ENCODE assay signal across 28 cellular contexts in genomic region chr3:61248496-61248895, GRCh38.
"Had no signal": no experiment of that assay in that cellular context is flagged by ENCODE, and none has a peak within 500 bp of the region (broad histone marks: within the 10 kb centered on the region; RNA-seq: fewer than 3 reads in every experiment).

No MANE protein-coding gene starts in this region.

- DNase-seq: activated B cell treated with CpG ODN at 0.5 μM for 24 hours; activated CD4-positive, alpha-beta T cell treated with anti-CD3 and anti-CD28 coated beads for 48 hours; activated CD4-positive, alpha-beta T cell treated with anti-CD3 and anti-CD28 coated beads, Interleukin-2, amount 50 U/mL, for 1 hour; activated CD4-positive, alpha-beta T cell treated with anti-CD3 and anti-CD28 coated beads, Interleukin-2, amount 50 U/mL, for 48 hours; activated CD8-positive, alpha-beta memory T cell treated with anti-CD3 and anti-CD28 coated beads for 24 hours; activated CD8-positive, alpha-beta T cell treated with anti-CD3 and anti-CD28 coated beads for 36 hours; activated gamma-delta T cell; activated naive CD4-positive, alpha-beta T cell; activated naive CD4-positive, alpha-beta T cell treated with anti-CD3 and anti-CD28 coated beads, Interleukin-2, amount 10 ng/mL, durations not matched to agents 7 days and 5 days; activated naive CD8-positive, alpha-beta T cell treated with anti-CD3 and anti-CD28 coated beads, Interleukin-2, amount 10 ng/mL, durations not matched to agents 7 days and 5 days; activated T-cell treated with anti-CD3 and anti-CD28 coated beads, Interleukin-2, amount 50 U/mL, for 1 hour; activated T-cell treated with anti-CD3 and anti-CD28 coated beads, Interleukin-2, amount 50 U/mL, for 72 hours; central memory CD4-positive, alpha-beta T cell; cerebellar nuclear complex; colonic mucosa; effector memory CD4-positive, alpha-beta T cell; endodermal cell; foreskin keratinocyte; gastrocnemius medialis; T-helper 2 cell had no signal

- H3K4me3 ChIP-seq: ascending aorta, breast epithelium, cardiac muscle cell, colonic mucosa, esophagus muscularis mucosa, gastrocnemius medialis had no signal

- H3K27me3 ChIP-seq: ascending aorta, breast epithelium, cardiac muscle cell, colonic mucosa, esophagus muscularis mucosa, foreskin keratinocyte, gastrocnemius medialis had no signal

- H3K36me3 Mint-ChIP-seq: activated naive CD4-positive, alpha-beta T cell treated with anti-CD3 and anti-CD28 coated beads, Interleukin-2, amount 10 ng/mL, durations not matched to agents 7 days and 5 days; brain had no signal

- H3K9me3 Mint-ChIP-seq: activated B cell treated with CpG ODN at 0.5 μM for 24 hours; activated CD8-positive, alpha-beta T cell treated with anti-CD3 and anti-CD28 coated beads for 36 hours; activated naive CD4-positive, alpha-beta T cell treated with anti-CD3 and anti-CD28 coated beads, Interleukin-2, amount 10 ng/mL, durations not matched to agents 7 days and 5 days; activated naive CD4-positive, alpha-beta T cell treated with anti-CD3 and anti-CD28 coated beads, Interleukin-2, amount 50 U/mL, for 72 hours; activated naive CD8-positive, alpha-beta T cell treated with anti-CD3 and anti-CD28 coated beads, Interleukin-2, amount 10 ng/mL, durations not matched to agents 7 days and 5 days; activated T-cell treated with anti-CD3 and anti-CD28 coated beads, Interleukin-2, amount 50 U/mL, for 72 hours; brain; endodermal cell had no signal

- H3K27me3 Mint-ChIP-seq: activated naive CD4-positive, alpha-beta T cell treated with anti-CD3 and anti-CD28 coated beads, Interleukin-2, amount 10 ng/mL, durations not matched to agents 7 days and 5 days; brain had no signal

- H3K36me3 ChIP-seq: ascending aorta, breast epithelium, cardiac muscle cell, colonic mucosa, esophagus muscularis mucosa, gastrocnemius medialis had no signal

- ATAC-seq: activated CD4-positive, CD25-positive, alpha-beta regulatory T cell treated with anti-CD3 and anti-CD28 coated beads, Interleukin-2, amount 50 U/mL, for 24 hours; activated CD8-positive, alpha-beta T cell treated with anti-CD3 and anti-CD28 coated beads for 36 hours; activated naive CD4-positive, alpha-beta T cell treated with anti-CD3 and anti-CD28 coated beads, Interleukin-2, amount 50 U/mL, for 72 hours; activated T-cell treated with anti-CD3 and anti-CD28 coated beads, Interleukin-2, amount 50 U/mL, for 72 hours; foreskin keratinocyte; gastrocnemius medialis had no signal

- H3K27ac ChIP-seq: ascending aorta, breast epithelium, cardiac muscle cell, colonic mucosa, esophagus muscularis mucosa, foreskin keratinocyte, gastrocnemius medialis, VCaP had no signal

- H3K27ac Mint-ChIP-seq: activated B cell treated with CpG ODN at 0.5 μM for 24 hours; activated CD8-positive, alpha-beta T cell treated with anti-CD3 and anti-CD28 coated beads for 36 hours; activated naive CD4-positive, alpha-beta T cell treated with anti-CD3 and anti-CD28 coated beads, Interleukin-2, amount 10 ng/mL, durations not matched to agents 7 days and 5 days; activated naive CD4-positive, alpha-beta T cell treated with anti-CD3 and anti-CD28 coated beads, Interleukin-2, amount 50 U/mL, for 72 hours; activated naive CD8-positive, alpha-beta T cell treated with anti-CD3 and anti-CD28 coated beads, Interleukin-2, amount 10 ng/mL, durations not matched to agents 7 days and 5 days; activated T-cell treated with anti-CD3 and anti-CD28 coated beads, Interleukin-2, amount 50 U/mL, for 72 hours; brain; endodermal cell had no signal

- H3K9me3 ChIP-seq: ascending aorta, breast epithelium, colonic mucosa, esophagus muscularis mucosa, gastrocnemius medialis had no signal

- H3K4me3 Mint-ChIP-seq: activated B cell treated with CpG ODN at 0.5 μM for 24 hours; activated CD8-positive, alpha-beta T cell treated with anti-CD3 and anti-CD28 coated beads for 36 hours; activated naive CD4-positive, alpha-beta T cell treated with anti-CD3 and anti-CD28 coated beads, Interleukin-2, amount 10 ng/mL, durations not matched to agents 7 days and 5 days; activated naive CD8-positive, alpha-beta T cell treated with anti-CD3 and anti-CD28 coated beads, Interleukin-2, amount 10 ng/mL, durations not matched to agents 7 days and 5 days; activated T-cell treated with anti-CD3 and anti-CD28 coated beads, Interleukin-2, amount 50 U/mL, for 72 hours; endodermal cell had no signal
